In the genomic region with DNA sequence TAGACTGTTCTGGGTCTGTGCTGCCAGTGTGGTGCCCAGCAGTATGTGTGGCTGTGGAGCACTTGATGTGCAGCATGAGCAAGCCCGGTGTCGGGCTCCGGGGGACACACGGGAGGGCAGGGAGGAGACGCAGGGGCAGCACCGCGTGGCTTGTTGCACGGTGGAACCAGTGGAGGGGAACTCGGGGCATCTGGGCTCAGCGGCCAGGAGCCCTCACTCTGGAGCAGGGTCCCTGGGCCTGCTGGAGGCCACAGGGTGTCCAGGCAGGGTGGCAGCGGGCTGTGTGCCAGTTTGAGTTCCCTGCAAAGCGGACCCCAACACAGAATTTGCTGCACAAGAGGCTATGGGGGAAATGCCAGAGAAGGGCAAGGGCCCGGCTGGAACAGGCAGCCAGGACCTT, we compare ENCODE assay signal across 18 cellular contexts. TPM values are rescaled to one million over a fixed set of nuclear protein-coding genes. Genes with fewer than 3 reads are reported as not detected.
A peak's percentile ranks its signal among the peaks of the same experiment; 100 is the strongest.
DNase-seq lines count a peak whose midpoint lies in the region; ATAC-seq and TF ChIP-seq lines count a peak whose summit lies in the region.
"Had no signal": no experiment of that assay in that cellular context is flagged by ENCODE, and none has a peak within 500 bp of the region (broad histone marks: within the 10 kb centered on the region; RNA-seq: fewer than 3 reads in every experiment).

No MANE protein-coding gene starts in this region.

- H2AFZ ChIP-seq in OCI-LY1 (ENCODE audit: low read length) = no peak overlapping the region

- H3K4me3 ChIP-seq in right cardiac atrium (ENCODE audit: low read length) (no peak overlapping the region), OCI-LY1 (ENCODE audit: low read depth, low read length, poor library complexity, severe bottlenecking) (no peak overlapping the region)
- H3K4me3 ChIP-seq: HAP-1 had no signal

- no peaks in the 10 kb centered on the region for H3K79me2 ChIP-seq in OCI-LY1 (ENCODE audit: insufficient read depth, low read length)

- no peaks in the 10 kb centered on the region for H3K27me3 Mint-ChIP-seq in nephron progenitor cell (ENCODE audit: low read depth, poor library complexity)
- H3K27me3 Mint-ChIP-seq in stimulated activated memory B cell treated with anti-CD40 and anti-IgM and Interleukin-4, amounts not matched to agents 10 μg/mL and 1 μg/mL and 100 μg/mL, for 72 hours = no peaks in the 10 kb centered on the region
- H3K27me3 Mint-ChIP-seq: B cell; CD4-positive, alpha-beta T cell had no signal

- peaks cover 24% of the 10 kb centered on the region for H3K4me1 Mint-ChIP-seq in nephron progenitor cell
- H3K4me1 Mint-ChIP-seq in stimulated activated memory B cell treated with anti-CD40 and anti-IgM and Interleukin-4, amounts not matched to agents 10 μg/mL and 1 μg/mL and 100 μg/mL, for 72 hours = peaks cover 30% of the 10 kb centered on the region

- H4K20me1 ChIP-seq in OCI-LY1 (ENCODE audit: insufficient read depth, low read length) = no peaks in the 10 kb centered on the region

- no peaks in the 10 kb centered on the region for H3K4me1 ChIP-seq in right cardiac atrium (ENCODE audit: control insufficient read depth, insufficient read depth, low read length)
- H3K4me1 ChIP-seq in OCI-LY1 (ENCODE audit: insufficient read depth, low read length, severe bottlenecking) = peaks cover 31% of the 10 kb centered on the region
- H3K4me1 ChIP-seq: HAP-1 had no signal

- H3K36me3 ChIP-seq in OCI-LY1 (ENCODE audit: insufficient read depth, low read length) = peaks cover 84% of the 10 kb centered on the region

- intact Hi-C loops in Right ventricle myocardium inferior (cut with DNase I) (no loop called here), right cardiac atrium (cut with DNase I) (no loop called here)

- WGBS in right cardiac atrium = 94% methylated on average over 13 of the region's 13 CpGs

- no peaks in the 10 kb centered on the region for H3K9me3 Mint-ChIP-seq in nephron progenitor cell
- no peaks in the 10 kb centered on the region for H3K9me3 Mint-ChIP-seq in stimulated activated memory B cell treated with anti-CD40 and anti-IgM and Interleukin-4, amounts not matched to agents 10 μg/mL and 1 μg/mL and 100 μg/mL, for 72 hours
- H3K9me3 Mint-ChIP-seq: CD4-positive, alpha-beta T cell had no signal

- H3K4me3 Mint-ChIP-seq in nephron progenitor cell = no peak overlapping the region
- no peak overlapping the region for H3K4me3 Mint-ChIP-seq in stimulated activated memory B cell treated with anti-CD40 and anti-IgM and Interleukin-4, amounts not matched to agents 10 μg/mL and 1 μg/mL and 100 μg/mL, for 72 hours
- H3K4me3 Mint-ChIP-seq: B cell; CD4-positive, alpha-beta T cell had no signal

- H3K9me2 ChIP-seq in OCI-LY1 (ENCODE audit: low read depth, low read length) = no peaks in the 10 kb centered on the region

- H3K4me2 ChIP-seq in OCI-LY1 (ENCODE audit: low read length) = 0 out of 2 replicates have a peak overlapping the region, but pooled peaks have one; percentile 8

- TF ChIP-seq CTCF in OCI-LY1 (IDR thresholded peaks at IDR 0.05; ENCODE audit: low read length) = no peak
- no peak for TF ChIP-seq CTCF in nephron progenitor cell (IDR thresholded peaks at IDR 0.05)

- H3K27me3 ChIP-seq in right cardiac atrium (ENCODE audit: control insufficient read depth, insufficient read depth) = no peaks in the 10 kb centered on the region
- H3K27me3 ChIP-seq in OCI-LY1 (ENCODE audit: insufficient read depth, low read length) = no peaks in the 10 kb centered on the region

- no peak overlapping the region; the same call in 1 of the 2 replicates for H3K9ac ChIP-seq in OCI-LY1 (ENCODE audit: low read length)

- ATAC-seq in Right ventricle myocardium inferior = no peak
- no peak for ATAC-seq in right cardiac atrium
- ATAC-seq in stimulated activated memory B cell treated with anti-CD40 and anti-IgM and Interleukin-4, amounts not matched to agents 10 μg/mL and 1 μg/mL and 100 μg/mL, for 72 hours = no peak
- ATAC-seq in HG02642 (IDR thresholded peaks at IDR 0.05; ENCODE audit: poor library complexity, unreplicated experiment) = no peak

- peak overlapping the region; percentile 78 for H3K27ac Mint-ChIP-seq in nephron progenitor cell
- H3K27ac Mint-ChIP-seq in stimulated activated memory B cell treated with anti-CD40 and anti-IgM and Interleukin-4, amounts not matched to agents 10 μg/mL and 1 μg/mL and 100 μg/mL, for 72 hours = peak overlapping the region; percentile 89
- H3K27ac Mint-ChIP-seq: B cell; CD4-positive, alpha-beta T cell had no signal

- H3K36me3 Mint-ChIP-seq in nephron progenitor cell (ENCODE audit: low read depth) = peaks cover 47% of the 10 kb centered on the region
- peaks cover 78% of the 10 kb centered on the region for H3K36me3 Mint-ChIP-seq in stimulated activated memory B cell treated with anti-CD40 and anti-IgM and Interleukin-4, amounts not matched to agents 10 μg/mL and 1 μg/mL and 100 μg/mL, for 72 hours

- no peaks in the 10 kb centered on the region for H3K9me3 ChIP-seq in right cardiac atrium (ENCODE audit: control insufficient read depth, low read length)
- H3K9me3 ChIP-seq in OCI-LY1 (ENCODE audit: low read length) = no peaks in the 10 kb centered on the region
- H3K9me3 ChIP-seq: HAP-1 had no signal

- peak; percentile 60 for DNase-seq in Right ventricle myocardium inferior (ENCODE audit: missing footprints)
- DNase-seq in right cardiac atrium = no peak
- no peak for DNase-seq in nephron progenitor cell
- DNase-seq in NCI-H2227 treated with DMSO at 0.1 percent for 48 hours (lab: John Stamatoyannopoulos, UW) = no peak
- DNase-seq in activated CD4-positive, CD25-positive, alpha-beta regulatory T cell treated with anti-CD3 and anti-CD28 coated beads, Interleukin-2, amount 50 U/mL, for 72 hours = no peak
- DNase-seq: C1 segment of cervical spinal cord; Calu3; CD4-positive, alpha-beta T cell; DMS153; DMS79 treated with DMSO at 0.1 percent for 48 hours; EL; GOT3; IMR-90 had no signal

- no peaks in the 10 kb centered on the region for H3F3A ChIP-seq in OCI-LY1 (ENCODE audit: insufficient read depth, low read length)

- no peak overlapping the region for H3K27ac ChIP-seq in right cardiac atrium (ENCODE audit: low read length)
- no peak overlapping the region for H3K27ac ChIP-seq in OCI-LY1 (ENCODE audit: low read depth, low read length, poor library complexity, severe bottlenecking)

RNA-seq across cellular contexts. Expression of a gene that starts 30.6 kb away (rescaled TPM):
- total RNA-seq in Right ventricle myocardium inferior (27.3 TPM), right cardiac atrium (10 to 100 TPM; 25.3 to 29.6 (median 27.9) TPM)
- polyA plus RNA-seq in right cardiac atrium = 20.8 TPM

RNA-seq across cellular contexts. Expression of a gene that starts 30.8 kb away (rescaled TPM):
- total RNA-seq in Right ventricle myocardium inferior (1.2 TPM), right cardiac atrium (1 to 10 TPM in 3 of 4 donors, under 1 TPM in 1; 0.84 to 2.1 (median 1.7) TPM)
- 1.4 TPM for polyA plus RNA-seq in right cardiac atrium
